ENCODE assay signal across 23 cellular contexts in the genomic region with DNA sequence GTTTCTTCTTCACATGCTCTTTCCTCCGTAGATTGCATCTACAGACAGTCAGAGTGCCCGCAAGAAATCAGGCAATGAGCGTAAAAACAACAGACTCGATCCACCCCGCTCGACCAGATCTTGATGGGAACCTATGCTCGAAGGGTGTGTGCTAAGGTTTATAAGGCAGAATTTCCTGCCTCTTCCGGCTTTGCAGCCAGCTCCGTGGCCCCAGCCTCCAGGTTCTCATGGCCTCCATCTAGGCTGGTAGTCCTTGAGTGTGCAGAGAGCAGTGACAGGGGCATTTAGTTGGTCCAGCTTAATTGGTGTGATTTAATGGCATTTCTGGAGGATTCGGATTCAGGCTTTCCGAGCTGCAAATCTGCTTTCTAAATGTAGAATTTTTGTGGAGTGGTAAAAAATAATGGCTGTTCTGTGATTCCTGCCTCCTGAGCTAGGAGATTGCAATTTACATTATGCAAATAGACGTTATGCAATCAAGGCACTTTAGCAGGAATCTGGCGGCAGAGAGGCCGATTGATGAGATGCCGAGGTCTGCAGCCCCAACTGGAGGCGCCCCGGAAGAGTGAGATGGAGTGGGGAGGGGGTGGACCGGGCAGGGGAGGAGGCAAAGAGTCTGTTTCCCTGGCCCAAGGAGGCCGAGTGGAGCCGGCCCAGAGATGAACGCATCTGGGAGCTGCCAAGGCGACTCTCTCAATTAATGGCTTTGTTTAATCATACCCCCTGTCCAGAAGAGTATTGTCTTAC.
DNase-seq lines count a peak whose midpoint lies in the region; ATAC-seq and TF ChIP-seq lines count a peak whose summit lies in the region.
"Had no signal": no experiment of that assay in that cellular context is flagged by ENCODE, and none has a peak within 500 bp of the region (broad histone marks: within the 10 kb centered on the region; RNA-seq: fewer than 3 reads in every experiment).

No MANE protein-coding gene starts in this region.

- H3K4me1 Mint-ChIP-seq in glutamatergic neuron (ENCODE audit: low read depth, unreplicated experiment) = peaks cover 3% of the 10 kb centered on the region
- H3K4me1 Mint-ChIP-seq: CD4-positive, alpha-beta memory T cell had no signal

- H3K36me3 Mint-ChIP-seq in glutamatergic neuron (ENCODE audit: unreplicated experiment) = peaks cover 6% of the 10 kb centered on the region
- H3K36me3 Mint-ChIP-seq: CD4-positive, alpha-beta memory T cell had no signal

- peak; percentile 22 for DNase-seq in Ammon's horn (ENCODE audit: low spot score)
- DNase-seq in NCI-H69 (lab: John Stamatoyannopoulos, UW) = peak; percentile 49
- DNase-seq in dorsolateral prefrontal cortex = peak in 1 of 10 donors; percentile 42
- DNase-seq in iPS-NIHi7 (ENCODE audit: extremely low spot score) = peak; percentile 63
- no peak for DNase-seq in glutamatergic neuron
- no peak for DNase-seq in substantia nigra (lab: John Stamatoyannopoulos, UW)
- DNase-seq in cerebellar nuclear complex (lab: John Stamatoyannopoulos, UW) = no peak
- DNase-seq: ACHN; Caco-2; CD4-positive, alpha-beta memory T cell; DND-41; Karpas-422; NCI-H1694; NCI-H2081 treated with DMSO at 0.1 percent for 48 hours; NCI-H446; NCI-H774; NK-92 treated with Interleukin-12 subunit alpha and Interleukin-12 subunit beta, amount 100 ng/mL, for 24 hours; SIG-M5 had no signal

- no peak overlapping the region for H3K27ac Mint-ChIP-seq in glutamatergic neuron (ENCODE audit: unreplicated experiment)

- ATAC-seq in GM19395 (IDR thresholded peaks at IDR 0.05; ENCODE audit: unreplicated experiment) = no peak
- ATAC-seq: GM12878, Panc1 had no signal

- peaks cover 5% of the 10 kb centered on the region for H3K27me3 Mint-ChIP-seq in glutamatergic neuron (ENCODE audit: unreplicated experiment)

- H3K4me3 ChIP-seq in dorsolateral prefrontal cortex = peak overlapping the region in 26 of 59 donors; percentile 1 to 38 (median 16)
- H3K4me3 ChIP-seq: BLaER1 treated with 17β-estradiol and CSF1 and Interleukin-3, amounts not matched to agents 10 nM and 100 nM; GM12878 had no signal

- H3K27me3 ChIP-seq in dorsolateral prefrontal cortex = no peaks in the 10 kb centered on the region
- H3K27me3 ChIP-seq: BLaER1 treated with 17β-estradiol and CSF1 and Interleukin-3, amounts not matched to agents 10 nM and 100 nM had no signal

- peak overlapping the region in 56 of 59 donors; percentile 28 to 93 (median 78) for H3K27ac ChIP-seq in dorsolateral prefrontal cortex
- H3K27ac ChIP-seq in substantia nigra (ENCODE audit: low read depth, low read length, poor library complexity, severe bottlenecking) = no peak overlapping the region
- H3K27ac ChIP-seq: 22Rv1; BLaER1 treated with 17β-estradiol and CSF1 and Interleukin-3, amounts not matched to agents 10 nM and 100 nM had no signal

- intact Hi-C loops in dorsolateral prefrontal cortex (cut with DNase I) = no loop called here

- no peak overlapping the region for H3K4me3 Mint-ChIP-seq in glutamatergic neuron (ENCODE audit: unreplicated experiment)
- H3K4me3 Mint-ChIP-seq: CD4-positive, alpha-beta memory T cell had no signal

- peaks cover 10% of the 10 kb centered on the region for H3K9me3 Mint-ChIP-seq in glutamatergic neuron (ENCODE audit: unreplicated experiment)

- TF ChIP-seq CTCF in dorsolateral prefrontal cortex (IDR thresholded peaks at IDR 0.05 in 54 of 56, conservative IDR thresholded peaks at IDR 0.05 in 2 of 56; ENCODE audit: low read depth in 1 of 56, partially characterized antibody in 56 of 56) (no peak), glutamatergic neuron (IDR thresholded peaks at IDR 0.05; ENCODE audit: partially characterized antibody, unreplicated experiment) (no peak)

Comparison
In these comparisons a context has a peak if more than half of its experiments do, and no peak if none do; other contexts are left out.
1. DNase-seq: peak in Ammon's horn (single experiment), NCI-H69 (single experiment) and iPS-NIHi7 (single experiment); none in glutamatergic neuron (single experiment), substantia nigra (0 of 49) and cerebellar nuclear complex (0 of 2).